ENCODE assay signal across 30 cellular contexts in genomic region chr10:72927485-72927884, GRCh38. TPM values are rescaled to one million over a fixed set of nuclear protein-coding genes. Genes with fewer than 3 reads are reported as not detected.
DNase-seq lines count a peak whose midpoint lies in the region; ATAC-seq, FAIRE-seq and TF ChIP-seq lines count a peak whose summit lies in the region.
"Had no signal": no experiment of that assay in that cellular context is flagged by ENCODE, and none has a peak within 500 bp of the region (broad histone marks: within the 10 kb centered on the region; RNA-seq: fewer than 3 reads in every experiment).

No MANE protein-coding gene starts in this region.

- TF ChIP-seq CTCF in GM23338 (conservative IDR thresholded peaks at IDR 0.05; ENCODE audit: low read depth in 2 of 2): no peak
- no peak for TF ChIP-seq CTCF in K562 (IDR thresholded peaks at IDR 0.05 in 2 of 3, conservative IDR thresholded peaks at IDR 0.05 in 1 of 3; ENCODE audit: insufficient read depth in 2 of 3, low read depth in 1 of 3, low read length in 3 of 3)
- TF ChIP-seq CTCF in right lobe of liver (IDR thresholded peaks at IDR 0.05): no peak
- TF ChIP-seq CTCF in chondrocyte (IDR thresholded peaks at IDR 0.05): no peak

- H4K20me1 ChIP-seq in GM23338 (replicated peaks; ENCODE audit: insufficient read depth) (no peaks in the 10 kb centered on the region), K562 (replicated peaks; ENCODE audit: control insufficient read depth, insufficient read depth, low read length) (no peaks in the 10 kb centered on the region)
- H4K20me1 ChIP-seq: BLaER1 had no signal

- H3K27ac Mint-ChIP-seq in GM23338 (no peak overlapping the region), chondrocyte (ENCODE audit: unreplicated experiment) (no peak overlapping the region)
- H3K27ac Mint-ChIP-seq: CD14-positive monocyte; CD4-positive, alpha-beta memory T cell; CD4-positive, CD25-positive, alpha-beta regulatory T cell had no signal

- no peak for TF ChIP-seq RAD21 in K562 (CRISPR knock-in tag; conservative IDR thresholded peaks at IDR 0.05 in 1 of 2, IDR thresholded peaks at IDR 0.05 in 1 of 2)

- H3K4me2 ChIP-seq in GM23338: no peak overlapping the region
- H3K4me2 ChIP-seq in K562 (ENCODE audit: insufficient read depth, low read length): no peak overlapping the region
- H3K4me2 ChIP-seq: BLaER1 had no signal

- no peaks in the 10 kb centered on the region for H3K36me3 ChIP-seq in GM23338 (ENCODE audit: insufficient read depth)
- H3K36me3 ChIP-seq in K562 (ENCODE audit: control insufficient read depth, insufficient read depth, low read length): no peaks in the 10 kb centered on the region
- peaks cover 0 to 14% (median 5%) of the 10 kb centered on the region in 4 donors for H3K36me3 ChIP-seq in right lobe of liver
- H3K36me3 ChIP-seq: BE2C, BLaER1 had no signal

- intact Hi-C loops in K562 (cut with micrococcal nuclease): no loop called here
- intact Hi-C loops in right lobe of liver (cut with DNase I): no loop called here

- TF ChIP-seq POLR2A in K562 (conservative IDR thresholded peaks at IDR 0.05): no peak
- TF ChIP-seq POLR2A in right lobe of liver (IDR thresholded peaks at IDR 0.05): no peak

- H3K4me1 ChIP-seq in GM23338 (ENCODE audit: insufficient read depth) (no peaks in the 10 kb centered on the region), K562 (replicated peaks in 1 of 2; ENCODE audit: control insufficient read depth in 2 of 2, insufficient read depth in 2 of 2, low read length in 2 of 2) (peaks cover 0 to 4% of the 10 kb centered on the region in 2 experiments; a peak in 2 of 5 replicates), right lobe of liver (peaks cover 0 to 14% (median 0%) of the 10 kb centered on the region in 4 donors)
- H3K4me1 ChIP-seq: BE2C, BLaER1 had no signal

- H3K79me2 ChIP-seq in GM23338 (replicated peaks; ENCODE audit: insufficient read depth): no peaks in the 10 kb centered on the region
- H3K79me2 ChIP-seq in K562 (ENCODE audit: control insufficient read depth, insufficient read depth, low read length): no peaks in the 10 kb centered on the region

- H2AFZ ChIP-seq in GM23338: peak overlapping the region; percentile 16; the same call in 1 of the 2 replicates
- no peak overlapping the region for H2AFZ ChIP-seq in K562 (ENCODE audit: low read depth, low read length)

- CTCF ChIA-PET in K562 (lab: Yijun Ruan, JAX; ENCODE audit: low intra/inter-chr PET ratio): no interaction called here

- in situ Hi-C loops in K562 (cut with MboI): no loop called here

- H3K4me3 Mint-ChIP-seq in GM23338 (no peak overlapping the region), chondrocyte (ENCODE audit: unreplicated experiment) (no peak overlapping the region)
- H3K4me3 Mint-ChIP-seq: CD14-positive monocyte; CD4-positive, alpha-beta memory T cell; CD4-positive, CD25-positive, alpha-beta regulatory T cell; CD8-positive, alpha-beta memory T cell had no signal

- no peaks in the 10 kb centered on the region for H3K27me3 Mint-ChIP-seq in GM23338 (ENCODE audit: insufficient read depth, low read depth, poor library complexity)
- no peaks in the 10 kb centered on the region for H3K27me3 Mint-ChIP-seq in chondrocyte (ENCODE audit: low read depth)

- H3K4me1 Mint-ChIP-seq in GM23338: no peaks in the 10 kb centered on the region
- no peaks in the 10 kb centered on the region for H3K4me1 Mint-ChIP-seq in chondrocyte (ENCODE audit: low read depth)
- H3K4me1 Mint-ChIP-seq: CD4-positive, alpha-beta memory T cell; CD4-positive, CD25-positive, alpha-beta regulatory T cell; CD8-positive, alpha-beta memory T cell had no signal

- no peak for DNase-seq in GM23338 (ENCODE audit: low spot score)
- DNase-seq in K562 (ENCODE audit: extremely low read depth in 1 of 4, low spot score in 3 of 4): no peak
- peak; percentile 43 to 64 (median 58) for DNase-seq in right lobe of liver
- DNase-seq in ureter (ENCODE audit: low spot score): no peak
- no peak for DNase-seq in chondrocyte (ENCODE audit: low spot score)
- DNase-seq: 8988T; ACHN; BE2C; C1 segment of cervical spinal cord; CD4-positive, alpha-beta memory T cell; CD4-positive, CD25-positive, alpha-beta regulatory T cell; CD8-positive, alpha-beta memory T cell; COR-L47; DMS 273 treated with DMSO at 0.1 percent for 48 hours; DMS153; DMS53; DMS79; DND-41; EL; GDM1 had no signal

- WGBS in K562 (ENCODE audit: insufficient coverage, low coverage, missing lambda C conversion rate): 13% methylated on average over 5 of the region's 5 CpGs
- WGBS in right lobe of liver (ENCODE audit: insufficient coverage, low coverage, low lambda C conversion rate, missing lambda C conversion rate): 12% methylated on average over 5 of the region's 5 CpGs

- H3K36me3 Mint-ChIP-seq in GM23338 (ENCODE audit: low read depth): no peaks in the 10 kb centered on the region
- H3K36me3 Mint-ChIP-seq in chondrocyte (ENCODE audit: low read depth): peaks cover 15% of the 10 kb centered on the region
- H3K36me3 Mint-ChIP-seq: CD14-positive monocyte; CD4-positive, alpha-beta memory T cell; CD4-positive, CD25-positive, alpha-beta regulatory T cell had no signal

- POLR2A ChIA-PET in K562 (lab: Yijun Ruan, JAX): interaction anchor here (0.9 to 2.2 kb wide), 4 partner anchors 8 to 170 kb away, joined by 3 to 11 read pairs (median 4); no protein-coding TSS in a partner anchor

- H3K9me1 ChIP-seq in K562 (ENCODE audit: control insufficient read depth, insufficient read depth, low read length): no peaks in the 10 kb centered on the region

- TF ChIP-seq EP300 in K562 (IDR thresholded peaks at IDR 0.05; ENCODE audit: low read length): no peak

- H3F3A ChIP-seq in GM23338 (replicated peaks; ENCODE audit: low read depth): no peaks in the 10 kb centered on the region

- ATAC-seq in GM23338 (no peak), K562 (no peak), right lobe of liver (peak; percentile 82 to 94 (median 92))
- ATAC-seq: GM12878 had no signal

- H3K4me3 ChIP-seq in GM23338: no peak overlapping the region
- H3K4me3 ChIP-seq in K562: no peak overlapping the region
- no peak overlapping the region for H3K4me3 ChIP-seq in right lobe of liver
- H3K4me3 ChIP-seq: BLaER1, GM12878 had no signal

- no peaks in the 10 kb centered on the region for H3K9me2 ChIP-seq in GM23338 (ENCODE audit: insufficient read depth)

- H3K9me3 ChIP-seq in K562 (replicated peaks; ENCODE audit: control insufficient read depth, insufficient read depth, low read depth, low read length): no peaks in the 10 kb centered on the region
- no peaks in the 10 kb centered on the region for H3K9me3 ChIP-seq in right lobe of liver
- H3K9me3 ChIP-seq: BE2C had no signal

- H3K27me3 ChIP-seq in GM23338 (ENCODE audit: insufficient read depth) (no peaks in the 10 kb centered on the region), K562 (ENCODE audit: control insufficient read depth in 2 of 2, insufficient read depth in 2 of 2, low read length in 2 of 2) (peaks cover 14 to 31% of the 10 kb centered on the region in 2 experiments), right lobe of liver (no peaks in the 10 kb centered on the region)
- H3K27me3 ChIP-seq: BE2C, BLaER1 had no signal

- no peak overlapping the region for H3K9ac ChIP-seq in K562 (ENCODE audit: insufficient read depth in 1 of 2, low read depth in 2 of 2, low read length in 2 of 2)
- H3K9ac ChIP-seq: BLaER1 had no signal

- peak; percentile 42 for FAIRE-seq in K562 (lab: Jason Lieb, UNC)
- FAIRE-seq: A204.1, GM12878, GM12892, GM18507 had no signal

- no TSS peak for BruUV-seq in K562 (replicated peaks; lab: Mats Ljungman, UMichigan)

- no peak overlapping the region for H3K27ac ChIP-seq in GM23338 (ENCODE audit: low read depth)
- H3K27ac ChIP-seq in K562 (ENCODE audit: extremely low read depth, low read depth, low read length): no peak overlapping the region
- no peak overlapping the region for H3K27ac ChIP-seq in right lobe of liver
- H3K27ac ChIP-seq: BLaER1 had no signal

- no peaks in the 10 kb centered on the region; the same call in 2 of the 3 replicates for H3K9me3 Mint-ChIP-seq in GM23338
- peaks cover under 1% of the 10 kb centered on the region for H3K9me3 Mint-ChIP-seq in chondrocyte (ENCODE audit: low read depth)

RNA-seq across cellular contexts. Expression of gene PLA2G12B, which starts 27.1 kb away (rescaled TPM):
- total RNA-seq in GM23338 (2014; rRNA removed; shearing (Covaris generic)): not detected in 2 replicates
- not detected in 2 replicates for polyA plus RNA-seq in GM23338 (2016; fragmentation: Nextera tagmentation; extraction: Ambion mirVana)
- total RNA-seq in K562 (2011; cell fraction: chromatin; rRNA removed; ENCODE audit: low replicate concordance): not detected in 2 replicates
- total RNA-seq in K562 (2011; cell fraction: nucleolus; rRNA removed): not detected in 2 replicates
- total RNA-seq in K562 (2011; cell fraction: nucleoplasm; rRNA removed): not detected in 2 replicates
- not detected in 2 replicates for total RNA-seq in K562 (2014; rRNA removed)
- total RNA-seq in K562 (2014; rRNA removed; fragmentation: Illumina TruSeq; extraction: Trizol): not detected in 2 replicates
- total RNA-seq in K562 (2015; rRNA removed; fragmentation: Illumina TruSeq; extraction: Trizol): not detected in 2 replicates
- not detected in 2 replicates for total RNA-seq in K562 (2021)
- polyA plus RNA-seq in K562 (2011; rRNA removed): not detected in 2 replicates
- polyA plus RNA-seq in K562 (2011; cell fraction: cytosol; rRNA removed): not detected in 2 replicates
- polyA plus RNA-seq in K562 (2011; cell fraction: nucleus; rRNA removed): 0.17 TPM in 1 of 2 replicates, not detected in the other
- not detected in 2 replicates for polyA plus RNA-seq in K562 (2012)
- not detected in 2 replicates for polyA plus RNA-seq in K562 (2014; fragmentation: Illumina TruSeq; extraction: Trizol)
- polyA plus RNA-seq in K562 (2014; fragmentation: Nextera tagmentation; extraction: Ambion mirVana): not detected
- polyA plus RNA-seq in K562 (2014; rRNA removed): not detected in 2 replicates
- not detected in 2 replicates for polyA minus RNA-seq in K562 (2011; rRNA and poly(A)+ RNA removed)
- not detected in 2 replicates for polyA minus RNA-seq in K562 (2011; cell fraction: cytosol; rRNA and poly(A)+ RNA removed)
- not detected in 2 replicates for polyA minus RNA-seq in K562 (2011; cell fraction: nucleus; rRNA and poly(A)+ RNA removed)
- 10 to 100 TPM; 28.7 to 59.8 (median 45.5) TPM for total RNA-seq in right lobe of liver
- not detected for total RNA-seq in ureter
- total RNA-seq in chondrocyte: not detected in 3 replicates
- total RNA-seq: A673; CD4-positive, alpha-beta memory T cell; CD4-positive, CD25-positive, alpha-beta regulatory T cell; CD8-positive, alpha-beta memory T cell; Daoy; G401; GM12878 had no signal
- polyA plus RNA-seq: AG04450; CD14-positive monocyte; CD4-positive, alpha-beta memory T cell; CD4-positive, CD25-positive, alpha-beta regulatory T cell; CD8-positive, alpha-beta memory T cell; GM12878 had no signal

RNA-seq across cellular contexts. Expression of gene OIT3, which starts 33.9 kb away (rescaled TPM):
- not detected in 2 replicates for total RNA-seq in GM23338 (2014; rRNA removed; shearing (Covaris generic))
- polyA plus RNA-seq in GM23338 (2016; fragmentation: Nextera tagmentation; extraction: Ambion mirVana) (not detected in 2 replicates), K562 (2011; rRNA removed) (not detected in 2 replicates), K562 (2014; fragmentation: Illumina TruSeq; extraction: Trizol) (not detected in 2 replicates), K562 (2014; fragmentation: Nextera tagmentation; extraction: Ambion mirVana) (not detected), K562 (2014; rRNA removed) (not detected in 2 replicates)
- not detected in 2 replicates for total RNA-seq in K562 (2011; cell fraction: chromatin; rRNA removed; ENCODE audit: low replicate concordance)
- not detected in 2 replicates for total RNA-seq in K562 (2011; cell fraction: nucleolus; rRNA removed)
- not detected in 2 replicates for total RNA-seq in K562 (2011; cell fraction: nucleoplasm; rRNA removed)
- total RNA-seq in K562 (2014; rRNA removed) (not detected in 2 replicates), K562 (2014; rRNA removed; fragmentation: Illumina TruSeq; extraction: Trizol) (not detected in 2 replicates), K562 (2015; rRNA removed; fragmentation: Illumina TruSeq; extraction: Trizol) (not detected in 2 replicates), K562 (2021) (not detected in 2 replicates), right lobe of liver (10 to 100 TPM; 24.4 to 78.2 (median 48.7) TPM), ureter (0.23 TPM), chondrocyte (0.17 to 0.36 TPM (median 0.34 TPM) in 3 replicates)
- not detected in 2 replicates for polyA plus RNA-seq in K562 (2011; cell fraction: cytosol; rRNA removed)
- 0.04 TPM in 1 of 2 replicates, not detected in the other for polyA plus RNA-seq in K562 (2011; cell fraction: nucleus; rRNA removed)
- polyA plus RNA-seq in K562 (2012): 0.03 and 0.06 TPM in 2 replicates
- 0.15 TPM in 1 of 2 replicates, not detected in the other for polyA minus RNA-seq in K562 (2011; rRNA and poly(A)+ RNA removed)
- polyA minus RNA-seq in K562 (2011; cell fraction: cytosol; rRNA and poly(A)+ RNA removed): not detected in 2 replicates
- polyA minus RNA-seq in K562 (2011; cell fraction: nucleus; rRNA and poly(A)+ RNA removed): not detected in 2 replicates
- total RNA-seq: A673; CD4-positive, CD25-positive, alpha-beta regulatory T cell; CD8-positive, alpha-beta memory T cell; Daoy; G401; GM12878 had no signal
- polyA plus RNA-seq: AG04450; CD14-positive monocyte; CD4-positive, alpha-beta memory T cell; CD4-positive, CD25-positive, alpha-beta regulatory T cell; CD8-positive, alpha-beta memory T cell; GM12878 had no signal

Comparison
In these comparisons a context has a peak if more than half of its experiments do, and no peak if none do; other contexts are left out.
1. ATAC-seq: peak in right lobe of liver (4 of 4); none in GM23338 (single experiment) and K562 (single experiment).
2. DNase-seq: peak in right lobe of liver (3 of 3); none in GM23338 (single experiment), K562 (0 of 4), ureter (single experiment) and chondrocyte (single experiment).
3. RNA of gene PLA2G12B, which starts 27.1 kb away (total RNA-seq): 28.7 to 59.8 TPM in right lobe of liver; not detected in GM23338, not detected in K562, not detected in ureter (single experiment) and not detected in chondrocyte; every median in the first group is over 10 times any median in the second.
4. RNA of gene OIT3, which starts 33.9 kb away (total RNA-seq): 24.4 to 78.2 TPM in right lobe of liver; 0.23 TPM in ureter (single experiment), 0.17 to 0.36 TPM in chondrocyte, not detected in GM23338 and not detected in K562; every median in the first group is over 10 times any median in the second.